In the genomic region with DNA sequence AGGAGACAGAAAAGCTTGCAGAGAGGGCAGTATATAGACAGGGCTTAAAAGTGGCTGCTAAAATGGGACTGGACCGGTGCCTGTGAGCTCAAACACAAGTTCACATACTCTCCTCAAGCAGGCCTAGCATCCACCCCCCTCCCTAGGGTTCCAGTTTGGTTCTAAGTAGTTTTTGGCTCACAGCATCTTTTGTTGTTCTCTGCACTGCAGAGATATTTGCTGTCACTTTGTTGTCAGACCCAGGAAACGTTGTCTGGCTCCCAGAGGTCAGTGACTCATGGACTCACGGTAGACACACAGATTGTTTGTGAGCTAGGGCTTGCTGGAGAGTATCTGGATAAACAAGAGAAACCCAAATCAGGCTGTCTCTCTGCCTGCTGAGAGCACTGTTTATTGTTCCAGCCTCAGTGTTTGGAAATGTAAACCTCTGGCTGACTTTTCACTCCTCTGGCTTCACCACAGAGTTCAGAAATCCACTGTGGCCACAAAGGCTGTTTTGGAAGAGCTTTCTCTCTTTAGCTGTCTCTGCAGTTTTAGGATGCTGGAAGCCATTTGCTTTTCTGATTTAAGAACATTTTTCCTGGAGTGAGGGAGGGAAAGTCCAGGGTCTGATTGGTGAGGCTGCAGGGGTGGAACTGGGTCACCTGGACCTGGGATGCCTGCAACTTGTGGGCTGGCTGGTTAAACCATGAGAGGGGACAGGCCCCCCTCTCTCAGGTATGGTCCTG, we compare ENCODE assay signal across 10 cellular contexts.
DNase-seq lines count a peak whose midpoint lies in the region; ATAC-seq and TF ChIP-seq lines count a peak whose summit lies in the region.
"Had no signal": no experiment of that assay in that cellular context is flagged by ENCODE, and none has a peak within 500 bp of the region (broad histone marks: within the 10 kb centered on the region; RNA-seq: fewer than 3 reads in every experiment).

No MANE protein-coding gene starts in this region.

- peaks cover 19% of the 10 kb centered on the region for H3K4me1 Mint-ChIP-seq in endodermal cell

- H3K4me1 ChIP-seq in endodermal cell (ENCODE audit: control insufficient read depth, insufficient read depth, low read length) = peaks cover 3% of the 10 kb centered on the region
- peaks cover 7% of the 10 kb centered on the region for H3K4me1 ChIP-seq in mesodermal cell (ENCODE audit: control insufficient read depth, insufficient read depth, low read length, poor library complexity, severe bottlenecking)
- H3K4me1 ChIP-seq in aorta (ENCODE audit: control insufficient read depth in 1 of 2, insufficient read depth in 2 of 2, low read length in 2 of 2) = peaks cover 4 to 5% of the 10 kb centered on the region in 2 donors

- no peaks in the 10 kb centered on the region for H3K36me3 Mint-ChIP-seq in endodermal cell (ENCODE audit: low read depth)

- WGBS in endodermal cell (ENCODE audit: insufficient coverage in 1 of 2, insufficient read length in 1 of 2), 2 experiments = 42 to 60% methylated on average over 3 of the region's 3 CpGs
- 23 to 39% methylated on average over 2 to 3 of the region's 3 CpGs for WGBS in mesodermal cell (ENCODE audit: insufficient coverage in 2 of 2), 2 experiments
- 3 to 5% methylated on average over 3 of the region's 3 CpGs for WGBS in aorta, 2 donors

- H3K27ac Mint-ChIP-seq in endodermal cell = peak overlapping the region; percentile 48
- H3K27ac Mint-ChIP-seq: activated T-helper 2 cell treated with anti-CD3 and anti-CD28 coated beads, Interferon-gamma antibody, Interleukin-2, Interleukin-4, amounts not matched to agents 10 μg/mL and 5 μg/mL and 100 μg/mL, durations not matched to agents 14 hours and 24 hours and 36 hours had no signal

- H3K9me3 ChIP-seq in endodermal cell (ENCODE audit: control insufficient read depth, low read length) = no peaks in the 10 kb centered on the region
- H3K9me3 ChIP-seq in mesodermal cell (ENCODE audit: control insufficient read depth, low read length) = no peaks in the 10 kb centered on the region
- no peaks in the 10 kb centered on the region for H3K9me3 ChIP-seq in aorta (ENCODE audit: control insufficient read depth, low read length)

- peak; percentile 75 for ATAC-seq in aorta (ENCODE audit: low FRiP score)
- ATAC-seq in GM21515 (IDR thresholded peaks at IDR 0.05; ENCODE audit: unreplicated experiment) = no peak
- ATAC-seq in HG03460 (IDR thresholded peaks at IDR 0.05; ENCODE audit: unreplicated experiment) = no peak

- no peaks in the 10 kb centered on the region for H3K36me3 ChIP-seq in endodermal cell (ENCODE audit: control insufficient read depth, insufficient read depth, low read length)
- H3K36me3 ChIP-seq in mesodermal cell (ENCODE audit: control insufficient read depth, insufficient read depth, low read length) = no peaks in the 10 kb centered on the region
- H3K36me3 ChIP-seq in aorta (ENCODE audit: control insufficient read depth in 1 of 2, insufficient read depth in 2 of 2, low read length in 1 of 2) = no peaks in the 10 kb centered on the region

- no peak overlapping the region for H3K4me3 Mint-ChIP-seq in endodermal cell

- no peak for TF ChIP-seq CTCF in endodermal cell (conservative IDR thresholded peaks at IDR 0.05)

- H3K27me3 ChIP-seq in endodermal cell (ENCODE audit: control insufficient read depth, insufficient read depth, low read length, poor library complexity, severe bottlenecking) (no peaks in the 10 kb centered on the region), aorta (ENCODE audit: control insufficient read depth in 1 of 2, insufficient read depth in 2 of 2, low read length in 1 of 2) (no peaks in the 10 kb centered on the region)

- H3K27ac ChIP-seq in endodermal cell (ENCODE audit: low read depth, low read length) = peak overlapping the region; percentile 12
- peak overlapping the region; percentile 78 for H3K27ac ChIP-seq in mesodermal cell (ENCODE audit: low read depth, low read length, severe bottlenecking)
- H3K27ac ChIP-seq in aorta (ENCODE audit: low read depth in 1 of 2, low read length in 2 of 2) = peak overlapping the region; percentile 51 to 61

- intact Hi-C loops in aorta (cut with DNase I) = no loop called here

- H3K9ac ChIP-seq in endodermal cell (ENCODE audit: extremely low read depth, low read length, poor library complexity, severe bottlenecking) = no peak overlapping the region

- DNase-seq in NCI-H748 (lab: John Stamatoyannopoulos, UW; ENCODE audit: unreplicated experiment) = peak; percentile 10
- no peak for DNase-seq in NCI-H748 treated with DMSO at 0.1 percent for 48 hours (lab: John Stamatoyannopoulos, UW)
- no peak for DNase-seq in endodermal cell
- DNase-seq in aorta = no peak
- DNase-seq in AML-193 (lab: John Stamatoyannopoulos, UW) = no peak
- DNase-seq: NCI-H1092 treated with DMSO at 0.1 percent for 48 hours had no signal

- H3K9me3 Mint-ChIP-seq in endodermal cell = no peaks in the 10 kb centered on the region
- H3K9me3 Mint-ChIP-seq: activated T-helper 2 cell treated with anti-CD3 and anti-CD28 coated beads, Interferon-gamma antibody, Interleukin-2, Interleukin-4, amounts not matched to agents 10 μg/mL and 5 μg/mL and 100 μg/mL, durations not matched to agents 14 hours and 24 hours and 36 hours had no signal

- H3K4me3 ChIP-seq in endodermal cell (ENCODE audit: low read length) = no peak overlapping the region
- H3K4me3 ChIP-seq in mesodermal cell (ENCODE audit: extremely low read depth, insufficient read depth, low read length, poor library complexity, severe bottlenecking) = no peak overlapping the region
- H3K4me3 ChIP-seq in aorta (ENCODE audit: low read length in 2 of 2) = no peak overlapping the region

- peaks cover 3% of the 10 kb centered on the region for H3K27me3 Mint-ChIP-seq in endodermal cell (ENCODE audit: insufficient read depth)

Comparison
In these comparisons a context has a peak if more than half of its experiments do, and no peak if none do; other contexts are left out.
1. H3K27ac ChIP-seq: peak in every context shown above with its lines; median percentile 78 in mesodermal cell; 56 in aorta; 12 in endodermal cell.